18 cellular contexts compared by ENCODE assay signal in the genomic region with DNA sequence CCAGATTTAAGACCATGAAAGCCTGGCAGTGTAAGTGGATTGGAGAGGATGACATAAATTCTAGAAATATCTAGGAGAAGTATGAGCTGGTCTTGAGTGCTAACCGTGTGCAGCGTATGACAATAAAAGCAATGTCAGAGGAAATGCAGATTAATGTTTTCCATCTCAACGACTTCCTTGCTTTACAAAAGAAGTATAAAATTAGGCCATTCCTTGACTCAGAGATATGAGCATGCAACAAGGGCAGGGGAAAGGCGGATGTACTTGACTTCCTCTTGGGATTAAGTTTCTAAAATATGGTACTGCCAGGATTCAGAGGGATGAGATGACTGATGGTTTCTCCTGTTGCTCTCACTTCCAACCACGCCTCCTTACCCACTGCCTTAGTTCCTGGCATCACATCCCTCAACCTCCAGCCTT. TPM values are rescaled to one million over a fixed set of nuclear protein-coding genes. Genes with fewer than 3 reads are reported as not detected.
A peak's percentile ranks its signal among the peaks of the same experiment; 100 is the strongest.
DNase-seq lines count a peak whose midpoint lies in the region; ATAC-seq and TF ChIP-seq lines count a peak whose summit lies in the region.
"Had no signal": no experiment of that assay in that cellular context is flagged by ENCODE, and none has a peak within 500 bp of the region (broad histone marks: within the 10 kb centered on the region; RNA-seq: fewer than 3 reads in every experiment).

No MANE protein-coding gene starts in this region.

- H3K4ac ChIP-seq in IMR-90 (ENCODE audit: low read depth, low read length) = peak overlapping the region; percentile 95

- H3K18ac ChIP-seq in IMR-90 (ENCODE audit: low read depth, low read length) = peak overlapping the region; percentile 75

- TF ChIP-seq RAD21 in IMR-90 (IDR thresholded peaks at IDR 0.05; ENCODE audit: low read length) = no peak

- no peak for TF ChIP-seq CTCF in IMR-90 (conservative IDR thresholded peaks at IDR 0.05; ENCODE audit: low read depth, low read length)
- TF ChIP-seq CTCF in coronary artery (IDR thresholded peaks at IDR 0.05) = no peak
- no peak for TF ChIP-seq CTCF in natural killer cell (IDR thresholded peaks at IDR 0.05)

- H4K91ac ChIP-seq in IMR-90 (ENCODE audit: insufficient read depth, low read depth, low read length) = peak overlapping the region; percentile 96

- peaks cover 29% of the 10 kb centered on the region for H3K9me1 ChIP-seq in IMR-90 (ENCODE audit: insufficient read depth, low read length)

- dilution Hi-C loops in IMR-90 (cut with HindIII; ENCODE audit: low sequenced_read_pairs, unreplicated experiment) = no loop called here

- H3K4me3 Mint-ChIP-seq in natural killer cell = no peak overlapping the region
- H3K4me3 Mint-ChIP-seq: GM23338 had no signal

- peak overlapping the region; percentile 98 for H2BK120ac ChIP-seq in IMR-90 (ENCODE audit: low read depth, low read length)

- peak overlapping the region; percentile 93 for H2BK5ac ChIP-seq in IMR-90 (ENCODE audit: low read depth, low read length, poor library complexity, severe bottlenecking)

- H3K27me3 ChIP-seq in IMR-90 (ENCODE audit: control insufficient read depth, insufficient read depth, low read length) = no peaks in the 10 kb centered on the region
- H3K27me3 ChIP-seq: breast epithelium had no signal

- H3K36me3 ChIP-seq in IMR-90 (ENCODE audit: control insufficient read depth, insufficient read depth, low read length) = peaks cover 11% of the 10 kb centered on the region; the same call in 1 of the 2 replicates
- H3K36me3 ChIP-seq: breast epithelium had no signal

- no peaks in the 10 kb centered on the region for H3K9me3 Mint-ChIP-seq in natural killer cell

- H3K4me3 ChIP-seq in IMR-90 (ENCODE audit: insufficient read depth, low read depth, low read length) = no peak overlapping the region
- H3K4me3 ChIP-seq in coronary artery = no peak overlapping the region
- H3K4me3 ChIP-seq: breast epithelium, GM23338, mucosa of descending colon had no signal

- H2AFZ ChIP-seq in IMR-90 (replicated peaks; ENCODE audit: low read length, poor library complexity) = no peak overlapping the region
- H2AFZ ChIP-seq: GM23338 had no signal

- ATAC-seq in IMR-90 (ENCODE audit: low read depth) = no peak
- ATAC-seq in HG03108 (IDR thresholded peaks at IDR 0.05; ENCODE audit: unreplicated experiment) = no peak
- no peak for ATAC-seq in GM18870 (IDR thresholded peaks at IDR 0.05; ENCODE audit: unreplicated experiment)
- ATAC-seq in natural killer cell = no peak
- ATAC-seq: activated naive CD4-positive, alpha-beta T cell treated with anti-CD3 and anti-CD28 coated beads, Interleukin-2, amount 50 U/mL, for 72 hours; GM23338; mucosa of descending colon had no signal

- H2BK15ac ChIP-seq in IMR-90 (ENCODE audit: low read depth, low read length) = peak overlapping the region; percentile 95; the same call in 2 of the 3 replicates

- H3K27me3 Mint-ChIP-seq in natural killer cell (ENCODE audit: low read depth in 2 of 2) = peaks cover 3 to 18% of the 10 kb centered on the region in 2 donors

- peak overlapping the region; percentile 32 for H4K5ac ChIP-seq in IMR-90 (ENCODE audit: low read depth, low read length)

- WGBS in IMR-90 (ENCODE audit: extremely low coverage in 2 of 2, insufficient read length in 1 of 2), 2 experiments = no CpG with 5 or more reads among the region's 5 CpGs

- TF ChIP-seq POLR2A in IMR-90 (IDR thresholded peaks at IDR 0.05; ENCODE audit: low read depth, low read length) = no peak

- peak overlapping the region; percentile 97 for H2BK20ac ChIP-seq in IMR-90 (ENCODE audit: low read depth, low read length)

- no peak overlapping the region for H3K27ac Mint-ChIP-seq in natural killer cell
- H3K27ac Mint-ChIP-seq: activated naive CD4-positive, alpha-beta T cell treated with anti-CD3 and anti-CD28 coated beads, Interleukin-2, amount 50 U/mL, for 72 hours; GM23338 had no signal

- 0 out of 2 replicates have a peak, but pooled peaks cover 2% of the 10 kb centered on the region for H3K9me3 ChIP-seq in IMR-90 (ENCODE audit: control insufficient read depth, insufficient read depth, low read length)
- H3K9me3 ChIP-seq: breast epithelium, mucosa of descending colon had no signal

- DNase-seq in EH (ENCODE audit: low read depth) = peak; percentile 78
- DNase-seq in IMR-90 = peak; percentile 12
- no peak for DNase-seq in coronary artery (ENCODE audit: low spot score)
- peak; percentile 59 for DNase-seq in pulmonary artery endothelial cell (ENCODE audit: low read depth, low spot score)
- DNase-seq in natural killer cell = no peak
- DNase-seq: activated CD4-positive, alpha-beta T cell treated with anti-CD3 and anti-CD28 coated beads, Interleukin-2, amount 50 U/mL, for 1 hour; effector CD8-positive, alpha-beta T cell; mucosa of descending colon; NCI-H2081; NCI-H526; occipital lobe; OCI-M1; stimulated activated CD4-positive, alpha-beta T cell treated with anti-CD3 and anti-CD28 coated beads, Interleukin-4, amount 100 ng/mL, for 1 hour had no signal

- H3K14ac ChIP-seq in IMR-90 (replicated peaks; ENCODE audit: low read depth, low read length) = peak overlapping the region; percentile 82

- POLR2A ChIA-PET in IMR-90 (lab: Charles Lee; ENCODE audit: unreplicated experiment) = no interaction called here

- H4K20me1 ChIP-seq in IMR-90 (ENCODE audit: insufficient read depth, low read length) = no peaks in the 10 kb centered on the region

- H3K56ac ChIP-seq in IMR-90 (ENCODE audit: extremely low read depth, insufficient read depth, low read length) = no peak overlapping the region

- CTCF ChIA-PET in IMR-90 (lab: Yijun Ruan, JAX) = interaction anchor here (1.0 kb wide), 1 partner anchor 347 kb away, joined by 3 read pairs; no protein-coding TSS in a partner anchor

- BruUV-seq in IMR-90 (replicated peaks; lab: Mats Ljungman, UMichigan) = no TSS peak

- in situ Hi-C loops in IMR-90 (cut with MboI; ENCODE audit: low sequenced_read_pairs) = no loop called here

- H3K27ac ChIP-seq in IMR-90 (ENCODE audit: insufficient read depth, low read length) (peak overlapping the region; percentile 54), coronary artery (peak overlapping the region; percentile 34 to 90)

- H3K9ac ChIP-seq in IMR-90 (ENCODE audit: low read depth, low read length) = no peak overlapping the region

- peak overlapping the region; percentile 84 to 93; a peak in 3 of 4 replicates for H4K8ac ChIP-seq in IMR-90 (ENCODE audit: low read depth in 2 of 2, low read length in 2 of 2)

- peak overlapping the region; percentile 96 for H2AK5ac ChIP-seq in IMR-90 (ENCODE audit: low read depth, low read length)

- peak overlapping the region; percentile 58; the same call in 1 of the 2 replicates for H3K23ac ChIP-seq in IMR-90 (ENCODE audit: low read depth, low read length)

- H3K36me3 Mint-ChIP-seq in natural killer cell = no peaks in the 10 kb centered on the region
- H3K36me3 Mint-ChIP-seq: activated naive CD4-positive, alpha-beta T cell treated with anti-CD3 and anti-CD28 coated beads, Interleukin-2, amount 50 U/mL, for 72 hours had no signal

- H3K4me1 Mint-ChIP-seq in natural killer cell = no peaks in the 10 kb centered on the region

- intact Hi-C loops in IMR-90 (cut with micrococcal nuclease) = no loop called here
- intact Hi-C loops in natural killer cell (cut with micrococcal nuclease) = no loop called here

- H3K4me1 ChIP-seq in IMR-90 (ENCODE audit: control insufficient read depth, insufficient read depth, low read length) = peaks cover 41% of the 10 kb centered on the region

- H2AK9ac ChIP-seq in IMR-90 (replicated peaks; ENCODE audit: low read depth, low read length, poor library complexity) = no peak overlapping the region

- H3K4me2 ChIP-seq in IMR-90 (ENCODE audit: low read depth, low read length) = no peak overlapping the region
- H3K4me2 ChIP-seq: GM23338 had no signal

- H3K79me1 ChIP-seq in IMR-90 (ENCODE audit: low read depth in 1 of 2, low read length in 2 of 2) = peaks cover 0 to 3% of the 10 kb centered on the region in 2 experiments; a peak in 1 of 4 replicates

TF ChIP-seq in IMR-90, 13 proteins besides CTCF, POLR2A, EP300 and RAD21 (continues in another document):
- TF ChIP-seq, protein P1, sequence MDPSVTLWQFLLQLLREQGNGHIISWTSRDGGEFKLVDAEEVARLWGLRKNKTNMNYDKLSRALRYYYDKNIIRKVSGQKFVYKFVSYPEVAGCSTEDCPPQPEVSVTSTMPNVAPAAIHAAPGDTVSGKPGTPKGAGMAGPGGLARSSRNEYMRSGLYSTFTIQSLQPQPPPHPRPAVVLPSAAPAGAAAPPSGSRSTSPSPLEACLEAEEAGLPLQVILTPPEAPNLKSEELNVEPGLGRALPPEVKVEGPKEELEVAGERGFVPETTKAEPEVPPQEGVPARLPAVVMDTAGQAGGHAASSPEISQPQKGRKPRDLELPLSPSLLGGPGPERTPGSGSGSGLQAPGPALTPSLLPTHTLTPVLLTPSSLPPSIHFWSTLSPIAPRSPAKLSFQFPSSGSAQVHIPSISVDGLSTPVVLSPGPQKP (IDR thresholded peaks at IDR 0.05; ENCODE audit: borderline replicate concordance, low read depth, low read length) = no peak
- TF ChIP-seq FOS (IDR thresholded peaks at IDR 0.05; ENCODE audit: low read depth, low read length) (no peak), MAZ (IDR thresholded peaks at IDR 0.05; ENCODE audit: borderline replicate concordance, low read depth, low read length) (no peak), RCOR1 (IDR thresholded peaks at IDR 0.05; ENCODE audit: insufficient replicate concordance, low read length) (no peak), CHD1 (IDR thresholded peaks at IDR 0.05; ENCODE audit: low read depth, low read length) (no peak), MAFK (IDR thresholded peaks at IDR 0.05; ENCODE audit: low read depth, low read length) (no peak), NFE2L2 (IDR thresholded peaks at IDR 0.05; ENCODE audit: low read depth, low read length) (no peak)
- TF ChIP-seq, protein P2, sequence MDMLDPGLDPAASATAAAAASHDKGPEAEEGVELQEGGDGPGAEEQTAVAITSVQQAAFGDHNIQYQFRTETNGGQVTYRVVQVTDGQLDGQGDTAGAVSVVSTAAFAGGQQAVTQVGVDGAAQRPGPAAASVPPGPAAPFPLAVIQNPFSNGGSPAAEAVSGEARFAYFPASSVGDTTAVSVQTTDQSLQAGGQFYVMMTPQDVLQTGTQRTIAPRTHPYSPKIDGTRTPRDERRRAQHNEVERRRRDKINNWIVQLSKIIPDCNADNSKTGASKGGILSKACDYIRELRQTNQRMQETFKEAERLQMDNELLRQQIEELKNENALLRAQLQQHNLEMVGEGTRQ (IDR thresholded peaks at IDR 0.05; ENCODE audit: low read depth, low read length) = no peak

RNA-seq across cellular contexts. Expression of a gene that starts 32.3 kb away (rescaled TPM):
- total RNA-seq in IMR-90 (2012; rRNA removed) = 3.0 and 3.1 TPM in 2 replicates
- 4.7 and 5.0 TPM in 2 replicates for polyA plus RNA-seq in IMR-90 (2012; rRNA removed)
- 3.3 and 6.1 TPM in 2 replicates for polyA plus RNA-seq in IMR-90 (2012; cell fraction: cytosol; rRNA removed)
- polyA plus RNA-seq in IMR-90 (2012; cell fraction: nucleus; rRNA removed; ENCODE audit: low replicate concordance) = 9.5 and 11.7 TPM in 2 replicates
- total RNA-seq in pulmonary artery endothelial cell = under 0.01 and 0.07 TPM in 2 replicates
- total RNA-seq in natural killer cell = under 1 TPM in 1 of 3 donors, not detected in 2; 0.20 TPM
- total RNA-seq: activated naive CD4-positive, alpha-beta T cell treated with anti-CD3 and anti-CD28 coated beads, Interleukin-2, amount 50 U/mL, for 72 hours had no signal

RNA-seq across cellular contexts. Expression of a gene that starts 52.3 kb away (rescaled TPM):
- total RNA-seq in IMR-90 (2012; rRNA removed) (under 0.01 TPM in 2 replicates), pulmonary artery endothelial cell (not detected in 2 replicates), natural killer cell (not detected)
- 0.39 and 0.60 TPM in 2 replicates for polyA plus RNA-seq in IMR-90 (2012; rRNA removed)
- polyA plus RNA-seq in IMR-90 (2012; cell fraction: cytosol; rRNA removed) = 0.30 and 1.3 TPM in 2 replicates
- polyA plus RNA-seq in IMR-90 (2012; cell fraction: nucleus; rRNA removed; ENCODE audit: low replicate concordance) = 0.39 and 0.83 TPM in 2 replicates
- total RNA-seq: activated naive CD4-positive, alpha-beta T cell treated with anti-CD3 and anti-CD28 coated beads, Interleukin-2, amount 50 U/mL, for 72 hours had no signal

Comparison
In these comparisons a context has a peak if more than half of its experiments do, and no peak if none do; other contexts are left out.
1. DNase-seq: peak in EH (single experiment), IMR-90 (single experiment) and pulmonary artery endothelial cell (single experiment); none in coronary artery (single experiment) and natural killer cell (single experiment).